In the genomic region with DNA sequence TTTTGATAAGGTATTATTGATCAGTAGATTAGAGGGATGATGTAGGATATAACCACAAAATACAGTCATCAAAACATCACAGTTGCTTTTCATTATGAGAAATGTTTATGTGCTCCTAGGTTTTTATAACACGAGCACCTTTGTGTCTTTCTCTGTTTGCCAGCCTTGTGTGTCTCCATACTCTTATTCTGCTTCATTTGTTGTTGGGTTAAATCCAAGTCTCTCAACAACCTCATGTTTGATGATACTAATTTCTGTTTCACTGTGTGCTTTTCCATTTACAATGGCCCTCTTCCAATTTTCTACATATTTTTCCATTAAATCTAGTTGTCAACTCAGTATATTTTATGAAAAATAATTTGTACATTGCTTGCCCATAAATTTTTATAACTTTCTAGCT, we compare ENCODE assay signal across 20 cellular contexts.
"Had no signal": no experiment of that assay in that cellular context is flagged by ENCODE, and none has a peak within 500 bp of the region (broad histone marks: within the 10 kb centered on the region; RNA-seq: fewer than 3 reads in every experiment).

No MANE protein-coding gene starts in this region.

- DNase-seq: activated B cell treated with CpG ODN at 0.5 μM for 24 hours; activated CD4-positive, alpha-beta T cell treated with anti-CD3 and anti-CD28 coated beads for 36 hours; activated CD4-positive, alpha-beta T cell treated with anti-CD3 and anti-CD28 coated beads, Interleukin-2, amount 50 U/mL, for 48 hours; activated effector memory CD4-positive, alpha-beta T cell treated with Interleukin-2 at 50 U/mL for 16 hours; activated naive CD4-positive, alpha-beta T cell treated with anti-CD3 and anti-CD28 coated beads for 36 hours; activated naive CD8-positive, alpha-beta T cell treated with anti-CD3 and anti-CD28 coated beads, Interleukin-2, amount 10 ng/mL, durations not matched to agents 7 days and 5 days; activated T-cell treated with anti-CD3 and anti-CD28 coated beads, Interleukin-2, amount 50 U/mL, for 72 hours; amniotic stem cell; effector memory CD4-positive, alpha-beta T cell; foreskin keratinocyte; glutamatergic neuron; immature natural killer cell; kidney glomerular epithelial cell; left lung; naive B cell; nucleus accumbens; right lobe of liver; stimulated activated CD4-positive, alpha-beta T cell treated with anti-CD3 and anti-CD28 coated beads, Interleukin-1b, Interleukin-23, amount 100 ng/mL, for 48 hours; stimulated activated naive CD8-positive, alpha-beta T cell treated with anti-CD3 and anti-CD28 coated beads, Interleukin-15, amount 100 ng/mL, for 72 hours; tibial artery had no signal
